In the genomic region with DNA sequence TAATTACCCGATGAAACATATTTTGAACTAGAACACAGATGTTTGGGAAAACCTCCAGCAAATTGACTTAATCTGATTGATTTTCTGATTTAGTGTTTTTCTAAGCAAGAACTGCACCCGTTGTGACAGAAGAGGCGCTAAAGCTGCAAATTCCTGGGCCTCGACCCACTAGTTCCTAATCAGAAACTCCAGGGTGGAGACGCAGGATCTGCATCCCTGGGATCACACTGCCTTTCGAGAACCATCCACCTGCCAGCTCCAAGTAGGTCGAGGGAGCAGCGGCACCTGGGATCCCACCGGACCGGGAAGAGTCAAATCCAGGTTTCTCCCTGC, we compare ENCODE assay signal across 8 cellular contexts.
DNase-seq lines count a peak whose midpoint lies in the region; ATAC-seq and TF ChIP-seq lines count a peak whose summit lies in the region.

No MANE protein-coding gene starts in this region.

- H3K9ac ChIP-seq in endocrine pancreas (ENCODE audit: control insufficient read depth, insufficient read depth, low read length) = peak overlapping the region; percentile 57

- no peak overlapping the region for H3K27ac Mint-ChIP-seq in T-helper 1 cell treated with Interleukin-12 subunit alpha and Interleukin-12 subunit beta and Interleukin-4 antibody, amounts not matched to agents 30 μg/mL and 1 μg/mL, for 36 hours
- H3K27ac Mint-ChIP-seq in nephron progenitor cell = no peak overlapping the region

- no peaks in the 10 kb centered on the region for H3K36me3 Mint-ChIP-seq in T-helper 1 cell treated with Interleukin-12 subunit alpha and Interleukin-12 subunit beta and Interleukin-4 antibody, amounts not matched to agents 30 μg/mL and 1 μg/mL, for 36 hours (ENCODE audit: low read depth)
- H3K36me3 Mint-ChIP-seq in nephron progenitor cell (ENCODE audit: low read depth) = peaks cover 5% of the 10 kb centered on the region

- H3K9me3 ChIP-seq in MG63 (no peaks in the 10 kb centered on the region), endocrine pancreas (ENCODE audit: control insufficient read depth, low read length) (no peaks in the 10 kb centered on the region)

- H3K4me3 Mint-ChIP-seq in T-helper 1 cell treated with Interleukin-12 subunit alpha and Interleukin-12 subunit beta and Interleukin-4 antibody, amounts not matched to agents 30 μg/mL and 1 μg/mL, for 36 hours = peak overlapping the region; percentile 80
- peak overlapping the region; percentile 93 for H3K4me3 Mint-ChIP-seq in nephron progenitor cell

- peak overlapping the region; percentile 62 for H3K4me3 ChIP-seq in MG63
- H3K4me3 ChIP-seq in endocrine pancreas (ENCODE audit: control insufficient read depth, insufficient read depth, low read length) = peak overlapping the region; percentile 63

- H3K27me3 Mint-ChIP-seq in T-helper 1 cell treated with Interleukin-12 subunit alpha and Interleukin-12 subunit beta and Interleukin-4 antibody, amounts not matched to agents 30 μg/mL and 1 μg/mL, for 36 hours (ENCODE audit: low read depth) = peaks cover 49% of the 10 kb centered on the region
- H3K27me3 Mint-ChIP-seq in nephron progenitor cell (ENCODE audit: low read depth, poor library complexity) = peaks cover 21% of the 10 kb centered on the region

- no peaks in the 10 kb centered on the region for H3K9me3 Mint-ChIP-seq in T-helper 1 cell treated with Interleukin-12 subunit alpha and Interleukin-12 subunit beta and Interleukin-4 antibody, amounts not matched to agents 30 μg/mL and 1 μg/mL, for 36 hours
- H3K9me3 Mint-ChIP-seq in nephron progenitor cell = peaks cover 22% of the 10 kb centered on the region

- DNase-seq in T-helper 1 cell (no peak), MG63 (no peak), nephron progenitor cell (no peak)
- DNase-seq in stimulated activated naive CD4-positive, alpha-beta T cell treated with Interleukin-2 at 50 U/mL for 16 hours (lab: John Stamatoyannopoulos, UW) = no peak
- no peak for DNase-seq in activated effector memory CD4-positive, alpha-beta T cell treated with Interleukin-2 at 50 U/mL for 16 hours

- ATAC-seq in HG03442 (IDR thresholded peaks at IDR 0.05; ENCODE audit: unreplicated experiment) = no peak

- no peaks in the 10 kb centered on the region; the same call in 1 of the 2 replicates for H3K27me3 ChIP-seq in MG63
- no peaks in the 10 kb centered on the region for H3K27me3 ChIP-seq in endocrine pancreas (ENCODE audit: control insufficient read depth, insufficient read depth, low read length)

- H3K4me1 ChIP-seq in endocrine pancreas (ENCODE audit: control insufficient read depth, insufficient read depth, low read length) = peaks cover 4% of the 10 kb centered on the region

- H3K36me3 ChIP-seq in MG63 (no peaks in the 10 kb centered on the region), endocrine pancreas (ENCODE audit: control insufficient read depth, insufficient read depth, low read length) (no peaks in the 10 kb centered on the region)

- no peak for TF ChIP-seq CTCF in nephron progenitor cell (IDR thresholded peaks at IDR 0.05)

- peaks cover 6% of the 10 kb centered on the region for H3K4me1 Mint-ChIP-seq in T-helper 1 cell treated with Interleukin-12 subunit alpha and Interleukin-12 subunit beta and Interleukin-4 antibody, amounts not matched to agents 30 μg/mL and 1 μg/mL, for 36 hours (ENCODE audit: low read depth)
- H3K4me1 Mint-ChIP-seq in nephron progenitor cell = peaks cover 23% of the 10 kb centered on the region
